In the genomic region with DNA sequence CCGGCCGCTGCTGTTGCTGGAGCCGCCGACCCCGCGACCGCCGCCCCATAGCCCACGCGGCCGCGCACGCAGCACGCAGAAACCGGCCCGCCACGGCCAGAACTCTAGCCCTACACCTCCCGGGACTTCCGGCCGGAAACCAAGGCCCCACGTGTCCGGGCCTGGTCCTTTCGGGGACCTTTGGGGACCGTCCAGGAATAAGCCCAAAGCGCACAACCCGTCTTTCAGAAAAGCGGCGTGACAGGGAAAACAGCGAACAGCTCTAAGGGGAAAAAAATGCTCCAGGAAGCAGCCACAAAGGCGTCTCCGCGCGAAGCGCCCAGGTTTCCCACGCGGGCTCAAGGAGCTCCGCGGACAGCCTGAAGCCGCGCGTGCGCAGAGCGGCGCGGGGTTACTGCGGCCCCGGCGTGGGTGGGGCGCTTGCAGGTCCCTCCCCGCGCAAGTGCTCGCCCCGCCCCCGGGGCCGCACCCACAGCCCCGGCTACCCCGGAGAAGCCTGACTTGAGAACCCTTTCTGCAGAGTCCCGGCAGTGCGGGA, we compare ENCODE assay signal across 8 cellular contexts. TPM values are rescaled to one million over a fixed set of nuclear protein-coding genes. Genes with fewer than 3 reads are reported as not detected.
A peak's percentile ranks its signal among the peaks of the same experiment; 100 is the strongest.
DNase-seq lines count a peak whose midpoint lies in the region; ATAC-seq and FAIRE-seq lines count a peak whose summit lies in the region.

Gene NSUN2 (minus strand): TSS at position 114 of the 538 bp plus-strand sequence. CDS start 65 bp downstream, at position 49.
A gene with protein sequence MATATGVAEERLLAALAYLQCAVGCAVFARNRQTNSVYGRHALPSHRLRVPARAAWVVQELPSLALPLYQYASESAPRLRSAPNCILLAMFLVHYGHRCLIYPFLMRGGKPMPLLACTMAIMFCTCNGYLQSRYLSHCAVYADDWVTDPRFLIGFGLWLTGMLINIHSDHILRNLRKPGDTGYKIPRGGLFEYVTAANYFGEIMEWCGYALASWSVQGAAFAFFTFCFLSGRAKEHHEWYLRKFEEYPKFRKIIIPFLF (plus strand): TSS at position 510 of the 538 bp plus-strand sequence. CDS start 137 bp downstream, outside the sequence.

- H3K18ac ChIP-seq in mesenchymal stem cell (ENCODE audit: low read depth in 1 of 2, low read length in 2 of 2) = peak within 1 kb of the TSS; percentile 89 to 91

- peaks cover 17% of the 10 kb centered on the region for H3K4me1 ChIP-seq in effector memory CD4-positive, alpha-beta T cell (ENCODE audit: control insufficient read depth, insufficient read depth, low read length, poor library complexity, severe bottlenecking)
- peaks cover 5% of the 10 kb centered on the region for H3K4me1 ChIP-seq in mesenchymal stem cell (ENCODE audit: control insufficient read depth, insufficient read depth, low read depth, low read length)

- peaks cover 25% of the 10 kb centered on the region for H3K79me1 ChIP-seq in mesenchymal stem cell (replicated peaks; ENCODE audit: low read length, poor library complexity, severe bottlenecking)

- DNase-seq in COR-L47 (lab: John Stamatoyannopoulos, UW) (peak; percentile 87), HTR-8/SVneo (ENCODE audit: insufficient read length, low spot score) (peak; percentile 99), NOMO-1 treated with DMSO at 0.1 percent for 48 hours (lab: John Stamatoyannopoulos, UW; ENCODE audit: unreplicated experiment) (peak; percentile 98), mesenchymal stem cell (peak; percentile 90)
- DNase-seq in activated CD8-positive, alpha-beta memory T cell treated with anti-CD3 and anti-CD28 coated beads for 4 hours (ENCODE audit: low read depth in 2 of 2) = peak; percentile 86
- peak; percentile 86 to 89 (median 87) for DNase-seq in effector memory CD4-positive, alpha-beta T cell
- peak; percentile 82 for DNase-seq in stimulated activated CD8-positive, alpha-beta memory T cell treated with anti-CD3 and anti-CD28 coated beads, Interleukin-12 subunit alpha, Interleukin-12 subunit beta, amount 100 ng/mL, for 24 hours (ENCODE audit: extremely low read depth)

- H3K27me3 ChIP-seq in effector memory CD4-positive, alpha-beta T cell (replicated peaks; ENCODE audit: control insufficient read depth, insufficient read depth, low read length, poor library complexity, severe bottlenecking) = no peaks in the 10 kb centered on the region
- no peaks in the 10 kb centered on the region for H3K27me3 ChIP-seq in mesenchymal stem cell (ENCODE audit: control insufficient read depth in 1 of 2, insufficient read depth in 1 of 2, low read length in 2 of 2)

- no peaks in the 10 kb centered on the region for H3K9me3 ChIP-seq in effector memory CD4-positive, alpha-beta T cell (ENCODE audit: control insufficient read depth, low read length)
- H3K9me3 ChIP-seq in mesenchymal stem cell (ENCODE audit: control insufficient read depth, low read length) = no peaks in the 10 kb centered on the region

- peak within 1 kb of the TSS; percentile 100 for H3K9ac ChIP-seq in mesenchymal stem cell (ENCODE audit: low read length)

- peak within 1 kb of the TSS in 1 of 2 experiments; percentile 93 for H3K14ac ChIP-seq in mesenchymal stem cell (ENCODE audit: low read length in 2 of 2)

- H4K8ac ChIP-seq in mesenchymal stem cell (ENCODE audit: low read length) = peak within 1 kb of the TSS; percentile 82

- peak within 1 kb of the TSS; percentile 96 for H3K4me3 ChIP-seq in effector memory CD4-positive, alpha-beta T cell (ENCODE audit: insufficient read depth, low read depth, low read length, poor library complexity, severe bottlenecking)
- H3K4me3 ChIP-seq in mesenchymal stem cell (ENCODE audit: insufficient read depth in 1 of 2, low read depth in 1 of 2, low read length in 2 of 2) = peak within 1 kb of the TSS; percentile 93 to 96

- peak within 1 kb of the TSS; percentile 83 for H2AFZ ChIP-seq in mesenchymal stem cell (ENCODE audit: low read depth, low read length)

- H3K4ac ChIP-seq in mesenchymal stem cell (ENCODE audit: low read depth in 1 of 2, low read length in 2 of 2) = peak within 1 kb of the TSS; percentile 89 to 91

- peak within 1 kb of the TSS; percentile 46 for H3K23ac ChIP-seq in mesenchymal stem cell (ENCODE audit: low read length in 2 of 2)

- H2BK15ac ChIP-seq in mesenchymal stem cell (ENCODE audit: low read depth, poor library complexity, severe bottlenecking) = peak within 1 kb of the TSS; percentile 97

- H3K27ac ChIP-seq in effector memory CD4-positive, alpha-beta T cell (ENCODE audit: insufficient read depth, low read length, poor library complexity, severe bottlenecking) = peak within 1 kb of the TSS; percentile 86
- peak within 1 kb of the TSS; percentile 97 for H3K27ac ChIP-seq in mesenchymal stem cell (ENCODE audit: low read length, poor library complexity, severe bottlenecking)

- peak; percentile 9 for FAIRE-seq in HTR-8/SVneo (lab: Jason Lieb, UNC)

- no peak within 1 kb of the TSS for H2BK12ac ChIP-seq in mesenchymal stem cell (ENCODE audit: low read length in 2 of 2)

- WGBS in mesenchymal stem cell = under 1% methylated on average over 59 of the region's 59 CpGs

- no peak within 1 kb of the TSS for H4K91ac ChIP-seq in mesenchymal stem cell (ENCODE audit: low read length)

- H2AK5ac ChIP-seq in mesenchymal stem cell (ENCODE audit: low read length, severe bottlenecking) = no peak within 1 kb of the TSS

- H3K36me3 ChIP-seq in effector memory CD4-positive, alpha-beta T cell (ENCODE audit: control insufficient read depth, insufficient read depth, low read length) = peaks cover 21% of the 10 kb centered on the region
- H3K36me3 ChIP-seq in mesenchymal stem cell (ENCODE audit: control insufficient read depth in 1 of 2, insufficient read depth in 2 of 2, low read depth in 1 of 2, low read length in 2 of 2) = peaks cover 23 to 36% of the 10 kb centered on the region in 2 experiments

- peak within 1 kb of the TSS; percentile 90 for H3K4me2 ChIP-seq in mesenchymal stem cell (ENCODE audit: low read length, poor library complexity, severe bottlenecking)

- H2BK5ac ChIP-seq in mesenchymal stem cell (ENCODE audit: low read depth, low read length, poor library complexity, severe bottlenecking) = peak within 1 kb of the TSS; percentile 99

- H2BK120ac ChIP-seq in mesenchymal stem cell (ENCODE audit: low read depth, low read length) = peak within 1 kb of the TSS; percentile 58

- ATAC-seq in GM21381 (IDR thresholded peaks at IDR 0.05; ENCODE audit: unreplicated experiment) = peak; percentile 85

RNA-seq across cellular contexts. Expression of gene NSUN2, which starts in this region (rescaled TPM):
- polyA plus RNA-seq in mesenchymal stem cell (2013, experiment 1 of 2) = 23.3 TPM
- 22.9 TPM for polyA plus RNA-seq in mesenchymal stem cell (2013, experiment 2 of 2)

RNA-seq across cellular contexts. Expression of the second gene that starts in this region (rescaled TPM):
- polyA plus RNA-seq in mesenchymal stem cell (2013, experiment 1 of 2) = 16.0 TPM
- 17.1 TPM for polyA plus RNA-seq in mesenchymal stem cell (2013, experiment 2 of 2)

Comparison
In these comparisons a context has a peak if more than half of its experiments do, and no peak if none do; other contexts are left out.
1. Peak in every context shown above with its lines: DNase-seq, ATAC-seq, H3K4me3 ChIP-seq and H3K27ac ChIP-seq.